In the genomic region with DNA sequence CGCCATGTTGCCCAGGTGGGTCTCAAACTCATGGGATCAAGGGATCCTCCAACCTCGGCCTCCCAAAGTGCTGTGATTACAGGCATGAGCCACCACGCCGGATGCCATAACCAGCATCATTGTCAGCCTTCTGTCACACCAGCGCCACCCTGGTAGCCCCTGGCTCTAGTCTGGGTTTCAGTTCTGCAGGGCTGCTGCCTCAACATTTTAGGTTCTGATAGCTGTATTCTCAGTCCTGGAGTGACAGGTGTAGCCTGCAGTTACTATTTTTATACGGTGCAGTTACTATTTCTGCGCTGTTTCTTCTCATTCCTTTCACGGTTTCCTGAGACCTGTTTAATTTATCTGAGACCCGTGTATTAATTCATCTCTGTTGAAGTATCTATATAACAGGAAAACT, we compare ENCODE assay signal across 17 cellular contexts. TPM values are rescaled to one million over a fixed set of nuclear protein-coding genes. Genes with fewer than 3 reads are reported as not detected.
DNase-seq lines count a peak whose midpoint lies in the region; ATAC-seq, FAIRE-seq and TF ChIP-seq lines count a peak whose summit lies in the region.
"Had no signal": no experiment of that assay in that cellular context is flagged by ENCODE, and none has a peak within 500 bp of the region (broad histone marks: within the 10 kb centered on the region; RNA-seq: fewer than 3 reads in every experiment).

No MANE protein-coding gene starts in this region.

- H3K36me3 ChIP-seq in transverse colon, result peaks cover 0 to 11% (median 5%) of the 10 kb centered on the region in 4 donors
- H3K36me3 ChIP-seq: BLaER1 had no signal

- H3K9me3 ChIP-seq in transverse colon, result no peaks in the 10 kb centered on the region
- H3K9me3 ChIP-seq: BLaER1, MG63, Peyer's patch had no signal

- H3K27ac ChIP-seq in transverse colon, result peak overlapping the region in 2 of 4 donors; percentile 23 to 34
- H3K27ac ChIP-seq: BLaER1, Peyer's patch had no signal

- no peak overlapping the region for H3K4me3 ChIP-seq in transverse colon
- H3K4me3 ChIP-seq: BLaER1, MG63, Peyer's patch had no signal

- DNase-seq in GM12891 (ENCODE audit: insufficient read length, low spot score) (peak; percentile 51), RPMI8226 (peak; percentile 82), transverse colon (peak; percentile 44), AG08395 (ENCODE audit: low spot score) (no peak), omental fat pad (ENCODE audit: low spot score) (no peak)
- DNase-seq: KG1, MG63, NCI-H1105, NCI-H1694 treated with DMSO at 0.1 percent for 48 hours, Peyer's patch, SIG-M5 had no signal

- ATAC-seq in GM21360 (IDR thresholded peaks at IDR 0.05; ENCODE audit: unreplicated experiment) (peak; percentile 57), GM21786 (IDR thresholded peaks at IDR 0.05; ENCODE audit: unreplicated experiment) (no peak), omental fat pad (ENCODE audit: low FRiP score) (no peak)

- TF ChIP-seq POLR2A in GM12891 (IDR thresholded peaks at IDR 0.05; ENCODE audit: low read depth, low read length) (no peak), transverse colon (IDR thresholded peaks at IDR 0.05) (no peak)

- in situ Hi-C loops in transverse colon (cut with MboI; ENCODE audit: low pct_ligation_motif_present in 1 of 4, low pct_unique_long_range_greater_than_20kb in 1 of 4, low sequenced_read_pairs in 3 of 4), result loop anchor here in 1 of 4 donors (25.0 kb wide), 1 partner anchor 127 kb away; a partner anchor contains a TSS

- H3K4me1 ChIP-seq in transverse colon, result no peaks in the 10 kb centered on the region
- H3K4me1 ChIP-seq: Peyer's patch had no signal

- intact Hi-C loops in transverse colon (cut with DNase I; ENCODE audit: low total_unique reads), result no loop called here

- peak; percentile 69 for FAIRE-seq in GM12891 (lab: Jason Lieb, UNC)
- FAIRE-seq: H1 had no signal

- no peak for TF ChIP-seq EP300 in transverse colon (IDR thresholded peaks at IDR 0.05; ENCODE audit: low read depth)

- WGBS in transverse colon (ENCODE audit: low coverage in 1 of 2), 2 donors, result 82 to 96% methylated on average over 5 to 9 of the region's 9 CpGs

- TF ChIP-seq CTCF in transverse colon (IDR thresholded peaks at IDR 0.05) (no peak), omental fat pad (IDR thresholded peaks at IDR 0.05) (no peak)

- no peaks in the 10 kb centered on the region for H3K27me3 ChIP-seq in transverse colon
- H3K27me3 ChIP-seq: BLaER1, MG63, Peyer's patch had no signal

TF ChIP-seq in GM12891, 5 proteins besides CTCF, POLR2A, EP300 and RAD21:
- TF ChIP-seq TAF1 (IDR thresholded peaks at IDR 0.05; ENCODE audit: low read depth, low read length) (no peak), POLR2AphosphoS5 (IDR thresholded peaks at IDR 0.05; ENCODE audit: low read depth, low read length) (no peak), PAX5 (IDR thresholded peaks at IDR 0.05; ENCODE audit: insufficient read depth, low read length, severe bottlenecking) (no peak), SPI1 (IDR thresholded peaks at IDR 0.05; ENCODE audit: low read depth, low read length) (peak; percentile 72), POU2F2 (IDR thresholded peaks at IDR 0.05; ENCODE audit: low read depth, low read length) (no peak)

RNA-seq across cellular contexts. Expression of a gene that starts 57.1 kb away (rescaled TPM):
- polyA plus RNA-seq in GM12891 (2012; ENCODE audit: low read depth, missing spikeins), result not detected
- total RNA-seq in transverse colon, result 100 to 1,000 TPM; 247 to 884 (median 568) TPM
- 10 to 100 TPM in 2 of 4 donors, 1 to 10 TPM in 2; 7.2 to 26.0 (median 10.6) TPM for total RNA-seq in omental fat pad

RNA-seq across cellular contexts. Expression of a gene that starts 59.5 kb away (rescaled TPM):
- not detected for polyA plus RNA-seq in GM12891 (2012; ENCODE audit: low read depth, missing spikeins)
- total RNA-seq in transverse colon, result under 1 TPM in 2 of 4 donors, not detected in 2; 0.16 to 0.82 TPM
- 10 to 100 TPM in 1 of 4 donors, 1 to 10 TPM in 1, under 1 TPM in 2; 0.74 to 13.1 (median 1.7) TPM for total RNA-seq in omental fat pad
- total RNA-seq: Daoy; T-helper 2 cell treated with Interferon-gamma antibody and Interleukin-4, amounts not matched to agents 100 ng/mL and 5 ng/mL, for 36 hours had no signal

Comparison
In these comparisons a context has a peak if more than half of its experiments do, and no peak if none do; other contexts are left out.
1. DNase-seq: peak in GM12891 (single experiment), RPMI8226 (single experiment) and transverse colon (single experiment); none in AG08395 (single experiment) and omental fat pad (single experiment).
2. RNA of a gene that starts 57.1 kb away (total RNA-seq): 247 to 884 TPM in transverse colon; 7.2 to 26.0 TPM in omental fat pad; every median in the first group is over 4 times any median in the second.